In the genomic region with DNA sequence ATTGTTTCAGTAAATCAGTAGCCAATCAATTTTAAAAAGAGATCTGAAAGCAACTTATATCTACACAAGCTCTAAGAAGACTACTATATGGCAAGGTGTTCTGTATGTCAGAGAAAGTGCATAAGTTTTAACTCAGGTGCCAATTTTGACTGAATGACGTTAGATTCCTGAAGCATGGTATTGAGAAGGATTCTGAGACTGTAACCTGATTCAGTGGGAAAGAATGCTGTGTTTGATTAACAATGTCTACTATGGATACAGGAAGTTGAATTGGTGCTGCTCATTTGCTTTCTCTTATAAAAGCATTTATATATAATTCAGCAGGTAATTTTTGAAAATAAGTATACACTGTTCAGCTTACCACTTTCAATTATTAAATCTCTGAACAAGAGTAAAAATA, we compare ENCODE assay signal across 30 cellular contexts.
"Had no signal": no experiment of that assay in that cellular context is flagged by ENCODE, and none has a peak within 500 bp of the region (broad histone marks: within the 10 kb centered on the region; RNA-seq: fewer than 3 reads in every experiment).

No MANE protein-coding gene starts in this region.

- H3K36me3 ChIP-seq: gastrocnemius medialis, neutrophil, right atrium auricular region, suprapubic skin, transverse colon, upper lobe of right lung, uterus had no signal

- DNase-seq: dermis blood vessel endothelial cell; effector memory CD8-positive, alpha-beta T cell; foreskin fibroblast; gastrocnemius medialis; head of caudate nucleus; mucosa of descending colon; naive B cell; stimulated activated CD4-positive, alpha-beta T cell treated with anti-CD3 and anti-CD28 coated beads, Interleukin-12 subunit alpha, Interleukin-12 subunit beta, amount 100 ng/mL, for 4 hours; stimulated activated CD4-positive, alpha-beta T cell treated with anti-CD3 and anti-CD28 coated beads, Interleukin-1b, Interleukin-23, amount 100 ng/mL, for 48 hours; stimulated activated CD4-positive, alpha-beta T cell treated with anti-CD3 and anti-CD28 coated beads, Interleukin-4, amount 100 ng/mL, for 1 hour; stimulated activated CD8-positive, alpha-beta memory T cell treated with anti-CD3 and anti-CD28 coated beads, Interleukin-4, amount 100 ng/mL, for 48 hours; stimulated activated naive CD4-positive, alpha-beta T cell; stimulated activated naive CD8-positive, alpha-beta T cell treated with anti-CD3 and anti-CD28 coated beads, Interleukin-15, amount 100 ng/mL, for 72 hours; transverse colon; upper lobe of right lung; uterus had no signal

- H3K27ac ChIP-seq: coronary artery, gastrocnemius medialis, neutrophil, parathyroid adenoma, right atrium auricular region, suprapubic skin, transverse colon, upper lobe of right lung, uterus had no signal

- FAIRE-seq: endometrium, keratinocyte had no signal

- H3K9me3 Mint-ChIP-seq: effector memory CD8-positive, alpha-beta T cell; neural crest cell had no signal

- H3K4me2 ChIP-seq: smooth muscle cell had no signal

- H3K27me3 ChIP-seq: gastrocnemius medialis, neutrophil, right atrium auricular region, suprapubic skin, transverse colon, upper lobe of right lung, uterus had no signal

- H3K4me3 ChIP-seq: coronary artery, gastrocnemius medialis, lung, mucosa of descending colon, right atrium auricular region, smooth muscle cell, suprapubic skin, transverse colon, upper lobe of right lung, uterus had no signal

- H3K36me3 Mint-ChIP-seq: memory B cell; mesothelial cell of epicardium; naive B cell; natural killer cell treated with Interleukin-12 subunit alpha and Interleukin-12 subunit beta and Interleukin-15 and Interleukin-18, amount 100 ng/mL, for 72 hours had no signal

- H3K4me1 ChIP-seq: gastrocnemius medialis, parathyroid adenoma, right atrium auricular region, suprapubic skin, transverse colon, upper lobe of right lung, uterus had no signal

- H3K27me3 Mint-ChIP-seq: effector memory CD8-positive, alpha-beta T cell; memory B cell; naive B cell; natural killer cell treated with Interleukin-12 subunit alpha and Interleukin-12 subunit beta and Interleukin-15 and Interleukin-18, amount 100 ng/mL, for 72 hours; progenitor cell of endocrine pancreas; stimulated activated naive CD8-positive, alpha-beta T cell treated with anti-CD3 and anti-CD28 coated beads, Interleukin-15, amount 100 ng/mL, for 72 hours had no signal

- H3K27ac Mint-ChIP-seq: effector memory CD8-positive, alpha-beta T cell; memory B cell; mesothelial cell of epicardium; naive B cell; natural killer cell treated with Interleukin-12 subunit alpha and Interleukin-12 subunit beta and Interleukin-15 and Interleukin-18, amount 100 ng/mL, for 72 hours; progenitor cell of endocrine pancreas; stimulated activated naive CD8-positive, alpha-beta T cell treated with anti-CD3 and anti-CD28 coated beads, Interleukin-15, amount 100 ng/mL, for 72 hours had no signal

- H3K79me2 ChIP-seq: parathyroid adenoma had no signal

- H3K9ac ChIP-seq: parathyroid adenoma had no signal

- H3K9me3 ChIP-seq: gastrocnemius medialis, mucosa of descending colon, neutrophil, suprapubic skin, transverse colon, upper lobe of right lung, uterus had no signal

- H2AFZ ChIP-seq: parathyroid adenoma had no signal

- H3K4me3 Mint-ChIP-seq: effector memory CD8-positive, alpha-beta T cell; memory B cell; mesothelial cell of epicardium; naive B cell; natural killer cell treated with Interleukin-12 subunit alpha and Interleukin-12 subunit beta and Interleukin-15 and Interleukin-18, amount 100 ng/mL, for 72 hours; neural crest cell; stimulated activated naive CD8-positive, alpha-beta T cell treated with anti-CD3 and anti-CD28 coated beads, Interleukin-15, amount 100 ng/mL, for 72 hours had no signal

- H3K4me1 Mint-ChIP-seq: memory B cell; neural crest cell; stimulated activated naive CD8-positive, alpha-beta T cell treated with anti-CD3 and anti-CD28 coated beads, Interleukin-15, amount 100 ng/mL, for 72 hours had no signal
